ENCODE assay signal across 10 cellular contexts in the genomic region with DNA sequence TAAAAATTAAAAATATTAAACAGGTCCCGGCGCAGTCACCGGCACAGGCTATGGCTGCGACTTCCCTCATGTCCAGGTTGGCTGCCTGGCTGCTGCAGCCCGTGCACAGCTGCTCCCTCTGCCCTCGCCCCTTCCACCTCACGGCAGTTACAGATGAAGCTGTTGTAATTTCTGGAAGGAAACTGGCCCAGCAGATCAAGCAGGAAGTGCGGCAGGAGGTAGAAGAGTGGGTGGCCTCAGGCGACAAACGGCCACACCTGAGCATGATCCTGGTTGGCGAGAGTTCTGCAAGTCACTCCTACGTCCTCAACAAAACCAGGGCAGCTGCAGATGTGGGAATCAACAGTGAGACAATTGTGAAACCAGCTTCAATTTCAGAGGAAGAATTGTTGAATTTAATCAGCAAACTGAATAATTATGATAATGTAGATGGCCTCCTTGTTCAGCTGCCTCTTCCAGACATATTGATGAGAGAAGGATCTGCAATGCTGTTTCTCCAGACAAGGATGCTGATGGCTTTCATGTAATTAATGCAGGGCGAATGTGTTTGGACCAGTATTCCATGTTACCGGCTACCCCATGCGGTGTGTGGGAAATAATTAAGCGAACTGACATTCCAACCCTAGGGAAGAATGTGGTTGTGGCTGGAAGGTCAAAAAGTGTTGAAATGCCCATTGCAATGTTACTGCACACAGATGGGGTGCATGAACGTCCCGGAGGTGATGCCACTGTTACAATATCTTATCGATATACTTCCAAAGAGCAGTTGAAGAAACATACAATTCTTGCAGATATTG. TPM values are rescaled to one million over a fixed set of nuclear protein-coding genes. Genes with fewer than 3 reads are reported as not detected.
DNase-seq lines count a peak whose midpoint lies in the region; ATAC-seq and TF ChIP-seq lines count a peak whose summit lies in the region.
"Had no signal": no experiment of that assay in that cellular context is flagged by ENCODE, and none has a peak within 500 bp of the region (broad histone marks: within the 10 kb centered on the region; RNA-seq: fewer than 3 reads in every experiment).

No MANE protein-coding gene starts in this region.

- no peak for TF ChIP-seq CTCF in omental fat pad (IDR thresholded peaks at IDR 0.05)

- peaks cover 12% of the 10 kb centered on the region for H3K4me1 Mint-ChIP-seq in activated CD4-positive, alpha-beta T cell treated with anti-CD3 and anti-CD28 coated beads, Interleukin-2, amount 10 ng/mL, durations not matched to agents 24 days and 14 days
- H3K4me1 Mint-ChIP-seq in activated naive CD8-positive, alpha-beta T cell treated with anti-CD3 and anti-CD28 coated beads, Interleukin-2, amount 50 U/mL, for 24 hours, result peaks cover 10% of the 10 kb centered on the region

- intact Hi-C loops in activated CD4-positive, alpha-beta T cell treated with anti-CD3 and anti-CD28 coated beads, Interleukin-2, amount 10 ng/mL, durations not matched to agents 24 days and 14 days (cut with micrococcal nuclease), result no loop called here

- ATAC-seq in HG03342 (IDR thresholded peaks at IDR 0.05; ENCODE audit: unreplicated experiment), result peak; percentile 75
- peak; percentile 40 for ATAC-seq in activated naive CD8-positive, alpha-beta T cell treated with anti-CD3 and anti-CD28 coated beads, Interleukin-2, amount 50 U/mL, for 24 hours
- no peak for ATAC-seq in stimulated activated naive CD8-positive, alpha-beta T cell treated with anti-CD3 and anti-CD28 coated beads, Interleukin-15, Interleukin-2, amounts not matched to agents 100 U/mL and 50 U/mL, for 24 hours
- ATAC-seq in omental fat pad (ENCODE audit: low FRiP score), result no peak

- peak; percentile 66 for DNase-seq in activated CD4-positive, alpha-beta T cell treated with anti-CD3 and anti-CD28 coated beads, Interleukin-2, amount 10 ng/mL, durations not matched to agents 24 days and 14 days
- no peak for DNase-seq in activated CD4-positive, alpha-beta T cell treated with anti-CD3 and anti-CD28 coated beads for 4 hours
- DNase-seq in activated naive CD8-positive, alpha-beta T cell treated with anti-CD3 and anti-CD28 coated beads, Interleukin-2, amount 50 U/mL, for 24 hours, result peak; percentile 4
- DNase-seq in stimulated activated naive CD8-positive, alpha-beta T cell treated with anti-CD3 and anti-CD28 coated beads, Interleukin-15, Interleukin-2, amounts not matched to agents 100 U/mL and 50 U/mL, for 24 hours, result peak; percentile 9
- DNase-seq in NCI-H345 treated with DMSO at 0.1 percent for 48 hours (lab: John Stamatoyannopoulos, UW; ENCODE audit: unreplicated experiment), result no peak
- no peak for DNase-seq in NCI-H2227 treated with DMSO at 0.1 percent for 48 hours (lab: John Stamatoyannopoulos, UW)
- DNase-seq in omental fat pad (ENCODE audit: low spot score), result no peak
- DNase-seq: BE2C, sigmoid colon had no signal

- H3K4me3 Mint-ChIP-seq in activated CD4-positive, alpha-beta T cell treated with anti-CD3 and anti-CD28 coated beads, Interleukin-2, amount 10 ng/mL, durations not matched to agents 24 days and 14 days, result peak overlapping the region; percentile 51
- H3K4me3 Mint-ChIP-seq in activated naive CD8-positive, alpha-beta T cell treated with anti-CD3 and anti-CD28 coated beads, Interleukin-2, amount 50 U/mL, for 24 hours, result no peak overlapping the region

- peaks cover 4% of the 10 kb centered on the region for H3K9me3 Mint-ChIP-seq in activated CD4-positive, alpha-beta T cell treated with anti-CD3 and anti-CD28 coated beads, Interleukin-2, amount 10 ng/mL, durations not matched to agents 24 days and 14 days
- no peaks in the 10 kb centered on the region for H3K9me3 Mint-ChIP-seq in activated naive CD8-positive, alpha-beta T cell treated with anti-CD3 and anti-CD28 coated beads, Interleukin-2, amount 50 U/mL, for 24 hours

- H3K27ac Mint-ChIP-seq in activated CD4-positive, alpha-beta T cell treated with anti-CD3 and anti-CD28 coated beads, Interleukin-2, amount 10 ng/mL, durations not matched to agents 24 days and 14 days, result no peak overlapping the region
- H3K27ac Mint-ChIP-seq in activated naive CD8-positive, alpha-beta T cell treated with anti-CD3 and anti-CD28 coated beads, Interleukin-2, amount 50 U/mL, for 24 hours, result no peak overlapping the region

- peaks cover 7% of the 10 kb centered on the region for H3K27me3 Mint-ChIP-seq in activated CD4-positive, alpha-beta T cell treated with anti-CD3 and anti-CD28 coated beads, Interleukin-2, amount 10 ng/mL, durations not matched to agents 24 days and 14 days
- peaks cover 8% of the 10 kb centered on the region for H3K27me3 Mint-ChIP-seq in activated naive CD8-positive, alpha-beta T cell treated with anti-CD3 and anti-CD28 coated beads, Interleukin-2, amount 50 U/mL, for 24 hours

- H3K36me3 Mint-ChIP-seq in activated CD4-positive, alpha-beta T cell treated with anti-CD3 and anti-CD28 coated beads, Interleukin-2, amount 10 ng/mL, durations not matched to agents 24 days and 14 days (ENCODE audit: low read depth), result no peaks in the 10 kb centered on the region
- H3K36me3 Mint-ChIP-seq in activated naive CD8-positive, alpha-beta T cell treated with anti-CD3 and anti-CD28 coated beads, Interleukin-2, amount 50 U/mL, for 24 hours (ENCODE audit: low read depth), result no peaks in the 10 kb centered on the region

RNA-seq across cellular contexts. Expression of gene GNB4, which starts 13.2 kb away (rescaled TPM):
- 11.8 and 14.0 TPM in 2 replicates for total RNA-seq in activated CD4-positive, alpha-beta T cell treated with anti-CD3 and anti-CD28 coated beads, Interleukin-2, amount 10 ng/mL, durations not matched to agents 24 days and 14 days
- 10 to 100 TPM; 16.9 to 42.9 (median 35.1) TPM for total RNA-seq in omental fat pad

Comparison
In these comparisons a context has a peak if more than half of its experiments do, and no peak if none do; other contexts are left out.
1. DNase-seq: peak in activated CD4-positive, alpha-beta T cell treated with anti-CD3 and anti-CD28 coated beads, Interleukin-2, amount 10 ng/mL, durations not matched to agents 24 days and 14 days (single experiment), activated naive CD8-positive, alpha-beta T cell treated with anti-CD3 and anti-CD28 coated beads, Interleukin-2, amount 50 U/mL, for 24 hours (single experiment) and stimulated activated naive CD8-positive, alpha-beta T cell treated with anti-CD3 and anti-CD28 coated beads, Interleukin-15, Interleukin-2, amounts not matched to agents 100 U/mL and 50 U/mL, for 24 hours (single experiment); none in activated CD4-positive, alpha-beta T cell treated with anti-CD3 and anti-CD28 coated beads for 4 hours (0 of 2), NCI-H345 treated with DMSO at 0.1 percent for 48 hours (single experiment), NCI-H2227 treated with DMSO at 0.1 percent for 48 hours (single experiment) and omental fat pad (single experiment).
2. ATAC-seq: peak in HG03342 (single experiment) and activated naive CD8-positive, alpha-beta T cell treated with anti-CD3 and anti-CD28 coated beads, Interleukin-2, amount 50 U/mL, for 24 hours (single experiment); none in stimulated activated naive CD8-positive, alpha-beta T cell treated with anti-CD3 and anti-CD28 coated beads, Interleukin-15, Interleukin-2, amounts not matched to agents 100 U/mL and 50 U/mL, for 24 hours (single experiment) and omental fat pad (single experiment).